In genomic region chr17:80829166-80829813, GRCh38 we compare ENCODE assay signal across 24 cellular contexts.
DNase-seq lines count a peak whose midpoint lies in the region; ATAC-seq and TF ChIP-seq lines count a peak whose summit lies in the region.
"Had no signal": no experiment of that assay in that cellular context is flagged by ENCODE, and none has a peak within 500 bp of the region (broad histone marks: within the 10 kb centered on the region; RNA-seq: fewer than 3 reads in every experiment).

No MANE protein-coding gene starts in this region.

- H3K4me3 Mint-ChIP-seq in activated naive CD4-positive, alpha-beta T cell treated with anti-CD3 and anti-CD28 coated beads, Interleukin-2, amount 10 ng/mL, durations not matched to agents 7 days and 5 days = no peak overlapping the region
- no peak overlapping the region for H3K4me3 Mint-ChIP-seq in activated naive CD8-positive, alpha-beta T cell treated with anti-CD3 and anti-CD28 coated beads for 36 hours
- H3K4me3 Mint-ChIP-seq: neural progenitor cell, type B pancreatic cell had no signal

- no peak for TF ChIP-seq CTCF in RWPE2 (IDR thresholded peaks at IDR 0.05; ENCODE audit: poor library complexity, severe bottlenecking)

- H3K36me3 ChIP-seq in RWPE2 (ENCODE audit: low read depth) = no peaks in the 10 kb centered on the region; the same call in 1 of the 2 replicates
- peaks cover 26% of the 10 kb centered on the region for H3K36me3 ChIP-seq in MG63
- H3K36me3 ChIP-seq: adrenal gland, neural progenitor cell, right atrium auricular region had no signal

- no peak overlapping the region for H3K27ac ChIP-seq in RWPE2 (ENCODE audit: poor library complexity, severe bottlenecking)
- H3K27ac ChIP-seq: adrenal gland; BLaER1 treated with 17β-estradiol and CSF1 and Interleukin-3, amounts not matched to agents 10 nM and 100 nM; body of pancreas; neural progenitor cell; right atrium auricular region had no signal

- H3K27me3 ChIP-seq in RWPE2 (ENCODE audit: insufficient read depth, poor library complexity, severe bottlenecking) (no peaks in the 10 kb centered on the region), MG63 (no peaks in the 10 kb centered on the region)
- H3K27me3 ChIP-seq: adrenal gland, body of pancreas, right atrium auricular region had no signal

- no peaks in the 10 kb centered on the region for H3K9me3 Mint-ChIP-seq in activated naive CD4-positive, alpha-beta T cell treated with anti-CD3 and anti-CD28 coated beads, Interleukin-2, amount 10 ng/mL, durations not matched to agents 7 days and 5 days
- H3K9me3 Mint-ChIP-seq in activated naive CD8-positive, alpha-beta T cell treated with anti-CD3 and anti-CD28 coated beads for 36 hours = no peaks in the 10 kb centered on the region
- H3K9me3 Mint-ChIP-seq: type B pancreatic cell had no signal

- DNase-seq in activated naive CD4-positive, alpha-beta T cell treated with anti-CD3 and anti-CD28 coated beads, Interleukin-2, amount 10 ng/mL, durations not matched to agents 7 days and 5 days = no peak
- DNase-seq in activated naive CD4-positive, alpha-beta T cell (lab: John Stamatoyannopoulos, UW) = no peak
- peak; percentile 56 for DNase-seq in RWPE2 (ENCODE audit: low spot score)
- no peak for DNase-seq in activated naive CD8-positive, alpha-beta T cell treated with anti-CD3 and anti-CD28 coated beads for 36 hours
- peak; percentile 84 for DNase-seq in mesenteric fat pad (ENCODE audit: low spot score)
- DNase-seq in MG63 = no peak
- DNase-seq in SK-N-DZ (ENCODE audit: low spot score) = no peak
- no peak for DNase-seq in SW480 (ENCODE audit: low spot score)
- DNase-seq: activated CD4-positive, CD25-positive, alpha-beta regulatory T cell; activated CD8-positive, alpha-beta memory T cell treated with anti-CD3 and anti-CD28 coated beads for 24 hours; body of pancreas; COR-L47; DMS79; GDM1; kidney glomerular epithelial cell; mammary epithelial cell; NCI-H1048; NCI-H1694; NCI-H446 treated with DMSO at 0.1 percent for 48 hours had no signal

- H3K4me3 ChIP-seq in RWPE2 (ENCODE audit: severe bottlenecking) (no peak overlapping the region), MG63 (no peak overlapping the region)
- H3K4me3 ChIP-seq: adrenal gland; BLaER1 treated with 17β-estradiol and CSF1 and Interleukin-3, amounts not matched to agents 10 nM and 100 nM; body of pancreas; neural progenitor cell; right atrium auricular region had no signal

- peaks cover 30% of the 10 kb centered on the region for H3K4me1 ChIP-seq in RWPE2 (ENCODE audit: insufficient read depth, poor library complexity, severe bottlenecking)

- no peak for ATAC-seq in RWPE2 (ENCODE audit: low read depth)
- ATAC-seq: body of pancreas had no signal

- H3K9me3 ChIP-seq in RWPE2 (ENCODE audit: severe bottlenecking) (no peaks in the 10 kb centered on the region), MG63 (no peaks in the 10 kb centered on the region)
- H3K9me3 ChIP-seq: adrenal gland; BLaER1 treated with 17β-estradiol and CSF1 and Interleukin-3, amounts not matched to agents 10 nM and 100 nM; body of pancreas; right atrium auricular region had no signal

- H3K27ac Mint-ChIP-seq in activated naive CD4-positive, alpha-beta T cell treated with anti-CD3 and anti-CD28 coated beads, Interleukin-2, amount 10 ng/mL, durations not matched to agents 7 days and 5 days = peak overlapping the region; percentile 43
- peak overlapping the region; percentile 66 for H3K27ac Mint-ChIP-seq in activated naive CD8-positive, alpha-beta T cell treated with anti-CD3 and anti-CD28 coated beads for 36 hours
- H3K27ac Mint-ChIP-seq: neural progenitor cell, type B pancreatic cell had no signal

- peaks cover 70% of the 10 kb centered on the region for H3K4me1 Mint-ChIP-seq in activated naive CD4-positive, alpha-beta T cell treated with anti-CD3 and anti-CD28 coated beads, Interleukin-2, amount 10 ng/mL, durations not matched to agents 7 days and 5 days
- peaks cover 33% of the 10 kb centered on the region for H3K4me1 Mint-ChIP-seq in activated naive CD8-positive, alpha-beta T cell treated with anti-CD3 and anti-CD28 coated beads for 36 hours

- H3K27me3 Mint-ChIP-seq in activated naive CD4-positive, alpha-beta T cell treated with anti-CD3 and anti-CD28 coated beads, Interleukin-2, amount 10 ng/mL, durations not matched to agents 7 days and 5 days = no peaks in the 10 kb centered on the region
- H3K27me3 Mint-ChIP-seq in activated naive CD8-positive, alpha-beta T cell treated with anti-CD3 and anti-CD28 coated beads for 36 hours = no peaks in the 10 kb centered on the region
- H3K27me3 Mint-ChIP-seq: type B pancreatic cell had no signal

- H3K36me3 Mint-ChIP-seq in activated naive CD4-positive, alpha-beta T cell treated with anti-CD3 and anti-CD28 coated beads, Interleukin-2, amount 10 ng/mL, durations not matched to agents 7 days and 5 days = peaks cover 36% of the 10 kb centered on the region
- peaks cover 10% of the 10 kb centered on the region for H3K36me3 Mint-ChIP-seq in activated naive CD8-positive, alpha-beta T cell treated with anti-CD3 and anti-CD28 coated beads for 36 hours

- CTCF ChIA-PET in activated naive CD4-positive, alpha-beta T cell treated with anti-CD3 and anti-CD28 coated beads, Interleukin-2, amount 10 ng/mL, durations not matched to agents 7 days and 5 days (lab: Charles Lee) = interaction anchor here (0.8 kb wide), 1 partner anchor 10 kb away, joined by 3 read pairs; no protein-coding TSS in a partner anchor

Comparison
In these comparisons a context has a peak if more than half of its experiments do, and no peak if none do; other contexts are left out.
1. DNase-seq: peak in RWPE2 (single experiment) and mesenteric fat pad (single experiment); none in activated naive CD4-positive, alpha-beta T cell treated with anti-CD3 and anti-CD28 coated beads, Interleukin-2, amount 10 ng/mL, durations not matched to agents 7 days and 5 days (single experiment), activated naive CD4-positive, alpha-beta T cell (0 of 4), activated naive CD8-positive, alpha-beta T cell treated with anti-CD3 and anti-CD28 coated beads for 36 hours (single experiment), MG63 (single experiment), SK-N-DZ (single experiment) and SW480 (single experiment).